22 cellular contexts compared by ENCODE assay signal in genomic region chr17:8662973-8663372, GRCh38.
"Had no signal": no experiment of that assay in that cellular context is flagged by ENCODE, and none has a peak within 500 bp of the region (broad histone marks: within the 10 kb centered on the region; RNA-seq: fewer than 3 reads in every experiment).

No MANE protein-coding gene starts in this region.

- H3K36me3 ChIP-seq: left lung, neural progenitor cell, prostate gland, right atrium auricular region, stomach, transverse colon had no signal

- H3K4me3 ChIP-seq: left lung, mucosa of descending colon, neural progenitor cell, prostate gland, right atrium auricular region, smooth muscle cell, stomach, testis, transverse colon had no signal

- H3K27me3 ChIP-seq: left lung, neural progenitor cell, right atrium auricular region, testis had no signal

- H3K9me3 ChIP-seq: left lung, mucosa of descending colon, prostate gland, right atrium auricular region, stomach, testis, transverse colon had no signal

- DNase-seq: caudate nucleus; cerebellar nuclear complex; effector memory CD4-positive, alpha-beta T cell; hypothalamus; immature natural killer cell; left lung; mesenchymal stem cell; mucosa of descending colon; naive B cell; nucleus accumbens; stimulated activated CD4-positive, alpha-beta T cell treated with anti-CD3 and anti-CD28 coated beads, Interleukin-12 subunit alpha, Interleukin-12 subunit beta, amount 100 ng/mL, for 4 hours; stimulated activated CD4-positive, alpha-beta T cell treated with anti-CD3 and anti-CD28 coated beads, Interleukin-1b, Interleukin-23, amount 100 ng/mL, for 48 hours; stimulated activated CD4-positive, alpha-beta T cell treated with anti-CD3 and anti-CD28 coated beads, Interleukin-4, amount 100 ng/mL, for 1 hour; stimulated activated CD8-positive, alpha-beta memory T cell treated with anti-CD3 and anti-CD28 coated beads, Interleukin-4, amount 100 ng/mL, for 48 hours; stimulated activated naive CD4-positive, alpha-beta T cell treated with Interleukin-2 at 50 U/mL for 16 hours; stomach; testis; transverse colon had no signal

- H3K27ac ChIP-seq: left lung, neural progenitor cell, prostate gland, right atrium auricular region, stomach, testis, transverse colon had no signal

- H3K4me1 ChIP-seq: left lung, neural progenitor cell, prostate gland, right atrium auricular region, stomach, testis, transverse colon had no signal
